In genomic region chr4:90715242-90715641, GRCh38 we compare ENCODE assay signal across 32 cellular contexts.
DNase-seq lines count a peak whose midpoint lies in the region; ATAC-seq and TF ChIP-seq lines count a peak whose summit lies in the region.
"Had no signal": no experiment of that assay in that cellular context is flagged by ENCODE, and none has a peak within 500 bp of the region (broad histone marks: within the 10 kb centered on the region; RNA-seq: fewer than 3 reads in every experiment).

No MANE protein-coding gene starts in this region.

- H3K36me3 Mint-ChIP-seq in Caco-2 (ENCODE audit: insufficient read depth, unreplicated experiment) = no peaks in the 10 kb centered on the region
- H3K36me3 Mint-ChIP-seq: activated CD8-positive, alpha-beta memory T cell treated with anti-CD3 and anti-CD28 coated beads, Interleukin-2, amount 10 ng/mL, durations not matched to agents 7 days and 5 days; activated naive CD4-positive, alpha-beta T cell treated with anti-CD3 and anti-CD28 coated beads, Interleukin-2, amount 50 U/mL, for 72 hours; mesothelial cell of epicardium had no signal

- no peaks in the 10 kb centered on the region for H3K4me1 Mint-ChIP-seq in Caco-2 (ENCODE audit: low read depth, unreplicated experiment)
- H3K4me1 Mint-ChIP-seq: activated CD8-positive, alpha-beta memory T cell treated with anti-CD3 and anti-CD28 coated beads, Interleukin-2, amount 10 ng/mL, durations not matched to agents 7 days and 5 days; GM23338; immature natural killer cell; mesothelial cell of epicardium; natural killer cell had no signal

- H3K4me3 Mint-ChIP-seq in Caco-2 (ENCODE audit: unreplicated experiment) = no peak overlapping the region
- H3K4me3 Mint-ChIP-seq: activated CD8-positive, alpha-beta memory T cell treated with anti-CD3 and anti-CD28 coated beads, Interleukin-2, amount 10 ng/mL, durations not matched to agents 7 days and 5 days; activated T-helper 1 cell treated with anti-CD3 and anti-CD28 coated beads, Interleukin-12 subunit alpha, Interleukin-12 subunit beta, Interleukin-2, Interleukin-4 antibody, amounts not matched to agents 30 ng/mL and 10 ng/mL and 1 ng/mL, durations not matched to agents 14 hours and 24 hours and 36 hours; GM23338; immature natural killer cell; mesothelial cell of epicardium; natural killer cell had no signal

- H3K36me3 ChIP-seq in Caco-2 (ENCODE audit: control insufficient read depth, insufficient read depth, low read length) (no peaks in the 10 kb centered on the region), colonic mucosa (no peaks in the 10 kb centered on the region)
- H3K36me3 ChIP-seq: heart right ventricle, left ventricle myocardium inferior, ovary, right atrium auricular region, SJSA1, spleen, thyroid gland had no signal

- no peak overlapping the region for H3K4me3 ChIP-seq in Caco-2 (ENCODE audit: low read depth, low read length)
- H3K4me3 ChIP-seq in colonic mucosa = no peak overlapping the region
- H3K4me3 ChIP-seq: GM23338, heart right ventricle, left ventricle myocardium inferior, ovary, right atrium auricular region, SJSA1, spleen, thyroid gland had no signal

- intact Hi-C loops in Caco-2 (cut with micrococcal nuclease; ENCODE audit: unreplicated experiment) (no loop called here), colonic mucosa (cut with DNase I) (no loop called here)

- CTCF ChIA-PET in Caco-2 (lab: Charles Lee) = no interaction called here

- TF ChIP-seq CTCF in Caco-2 (IDR thresholded peaks at IDR 0.05; ENCODE audit: insufficient read depth in 1 of 2, low read depth in 1 of 2, low read length in 1 of 2, severe bottlenecking in 1 of 2, unreplicated experiment in 1 of 2) (no peak), colonic mucosa (IDR thresholded peaks at IDR 0.05) (no peak)

- no peaks in the 10 kb centered on the region for H3K27me3 ChIP-seq in Caco-2 (replicated peaks; ENCODE audit: control insufficient read depth, insufficient read depth, low read length)
- no peaks in the 10 kb centered on the region for H3K27me3 ChIP-seq in colonic mucosa
- H3K27me3 ChIP-seq: heart right ventricle, ovary, right atrium auricular region, SJSA1, spleen, thyroid gland had no signal

- H3K4me1 ChIP-seq in Caco-2 (no peaks in the 10 kb centered on the region), colonic mucosa (no peaks in the 10 kb centered on the region)
- H3K4me1 ChIP-seq: heart right ventricle, left ventricle myocardium inferior, right atrium auricular region, SJSA1, spleen had no signal

- H3K9me3 ChIP-seq in Caco-2 (no peaks in the 10 kb centered on the region), colonic mucosa (no peaks in the 10 kb centered on the region)
- H3K9me3 ChIP-seq: heart right ventricle, left ventricle myocardium inferior, ovary, right atrium auricular region, SJSA1, spleen, thyroid gland had no signal

- H3K27ac Mint-ChIP-seq in Caco-2 (ENCODE audit: unreplicated experiment) = no peak overlapping the region
- H3K27ac Mint-ChIP-seq: activated CD8-positive, alpha-beta memory T cell treated with anti-CD3 and anti-CD28 coated beads, Interleukin-2, amount 10 ng/mL, durations not matched to agents 7 days and 5 days; activated naive CD4-positive, alpha-beta T cell treated with anti-CD3 and anti-CD28 coated beads, Interleukin-2, amount 50 U/mL, for 72 hours; activated T-helper 1 cell treated with anti-CD3 and anti-CD28 coated beads, Interleukin-12 subunit alpha, Interleukin-12 subunit beta, Interleukin-2, Interleukin-4 antibody, amounts not matched to agents 30 ng/mL and 10 ng/mL and 1 ng/mL, durations not matched to agents 14 hours and 24 hours and 36 hours; GM23338; immature natural killer cell; mesothelial cell of epicardium; natural killer cell had no signal

- H3K27me3 Mint-ChIP-seq in Caco-2 (ENCODE audit: insufficient read depth, unreplicated experiment) = no peaks in the 10 kb centered on the region
- H3K27me3 Mint-ChIP-seq: activated CD8-positive, alpha-beta memory T cell treated with anti-CD3 and anti-CD28 coated beads, Interleukin-2, amount 10 ng/mL, durations not matched to agents 7 days and 5 days had no signal

- no peak overlapping the region for H3K27ac ChIP-seq in colonic mucosa
- H3K27ac ChIP-seq: C4-2B, heart right ventricle, HL-60, left ventricle myocardium inferior, ovary, right atrium auricular region, SJSA1, spleen, thyroid gland had no signal

- no peaks in the 10 kb centered on the region for H3K9me3 Mint-ChIP-seq in Caco-2 (ENCODE audit: unreplicated experiment)
- H3K9me3 Mint-ChIP-seq: activated T-helper 1 cell treated with anti-CD3 and anti-CD28 coated beads, Interleukin-12 subunit alpha, Interleukin-12 subunit beta, Interleukin-2, Interleukin-4 antibody, amounts not matched to agents 30 ng/mL and 10 ng/mL and 1 ng/mL, durations not matched to agents 14 hours and 24 hours and 36 hours; GM23338 had no signal

- DNase-seq in NCI-H82 treated with DMSO at 0.1 percent for 48 hours (lab: John Stamatoyannopoulos, UW; ENCODE audit: unreplicated experiment) = peak; percentile 73
- DNase-seq in Caco-2 = no peak
- no peak for DNase-seq in colonic mucosa
- DNase-seq: activated CD4-positive, alpha-beta T cell treated with anti-CD3 and anti-CD28 coated beads for 48 hours; activated CD8-positive, alpha-beta memory T cell treated with anti-CD3 and anti-CD28 coated beads, Interleukin-2, amount 10 ng/mL, durations not matched to agents 7 days and 5 days; aorta; dermis blood vessel endothelial cell; DMS 273 treated with DMSO at 0.1 percent for 48 hours; heart right ventricle; immature natural killer cell; left ventricle myocardium inferior; natural killer cell; NCI-H226; ovary; spleen; stimulated activated CD4-positive, alpha-beta T cell treated with anti-CD3 and anti-CD28 coated beads, Interleukin-4, amount 100 ng/mL, for 24 hours; stimulated activated naive CD8-positive, alpha-beta T cell treated with anti-CD3 and anti-CD28 coated beads, Interleukin-15, Interleukin-2, amounts not matched to agents 100 U/mL and 50 U/mL, for 24 hours; T-helper 1 cell; thyroid gland had no signal

- BruUV-seq in Caco-2 (replicated peaks; lab: Mats Ljungman, UMichigan) = no TSS peak

- no peak overlapping the region for H3K9ac ChIP-seq in colonic mucosa (ENCODE audit: low read depth in 2 of 2, low read length in 2 of 2)

- POLR2A ChIA-PET in Caco-2 (lab: Charles Lee) = no interaction called here

- ATAC-seq in GM18508 (IDR thresholded peaks at IDR 0.05; ENCODE audit: insufficient read depth, unreplicated experiment) = peak; percentile 84
- ATAC-seq in GM19351 (IDR thresholded peaks at IDR 0.05; ENCODE audit: unreplicated experiment) = peak; percentile 72
- peak; percentile 88 for ATAC-seq in HG02884 (IDR thresholded peaks at IDR 0.05; ENCODE audit: unreplicated experiment)
- no peak for ATAC-seq in GM18519 (IDR thresholded peaks at IDR 0.05; ENCODE audit: low FRiP score, unreplicated experiment)
- ATAC-seq in HG02938 (IDR thresholded peaks at IDR 0.05; ENCODE audit: unreplicated experiment) = no peak
- ATAC-seq: activated CD8-positive, alpha-beta memory T cell treated with anti-CD3 and anti-CD28 coated beads, Interleukin-2, amount 10 ng/mL, durations not matched to agents 7 days and 5 days; GM23338; heart right ventricle; natural killer cell; stimulated activated naive CD8-positive, alpha-beta T cell treated with anti-CD3 and anti-CD28 coated beads, Interleukin-15, Interleukin-2, amounts not matched to agents 100 U/mL and 50 U/mL, for 24 hours had no signal

Comparison
In these comparisons a context has a peak if more than half of its experiments do, and no peak if none do; other contexts are left out.
1. ATAC-seq: peak in GM18508 (single experiment), GM19351 (single experiment) and HG02884 (single experiment); none in GM18519 (single experiment) and HG02938 (single experiment).